ENCODE assay signal across 9 cellular contexts in the genomic region with DNA sequence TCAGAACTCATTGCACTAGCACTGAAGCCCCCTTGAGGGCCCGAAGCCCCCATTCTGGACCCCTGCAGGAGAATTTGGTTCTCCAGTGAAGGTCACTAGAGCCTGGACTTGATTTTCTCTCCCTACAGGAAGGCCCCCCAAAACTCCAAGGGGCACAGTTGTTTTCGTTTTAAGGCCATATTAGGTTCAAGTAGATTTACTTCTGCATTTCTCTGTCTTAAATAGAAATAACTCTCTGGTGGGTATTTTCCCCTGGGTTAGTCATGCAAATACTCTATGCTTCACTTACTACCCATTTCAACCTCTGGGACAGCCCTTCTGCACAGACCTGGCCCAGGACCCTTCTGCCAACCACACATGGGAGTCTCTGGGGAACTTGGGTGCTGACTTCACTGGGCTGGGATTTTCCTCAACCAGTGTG. TPM values are rescaled to one million over a fixed set of nuclear protein-coding genes. Genes with fewer than 3 reads are reported as not detected.
A peak's percentile ranks its signal among the peaks of the same experiment; 100 is the strongest.
DNase-seq lines count a peak whose midpoint lies in the region; ATAC-seq, FAIRE-seq and TF ChIP-seq lines count a peak whose summit lies in the region.
"Had no signal": no experiment of that assay in that cellular context is flagged by ENCODE, and none has a peak within 500 bp of the region (broad histone marks: within the 10 kb centered on the region; RNA-seq: fewer than 3 reads in every experiment).

No MANE protein-coding gene starts in this region.

- no peak overlapping the region for H2BK5ac ChIP-seq in mesenchymal stem cell (ENCODE audit: low read depth, low read length, poor library complexity, severe bottlenecking)

- 95% methylated on average over 1 of the region's 2 CpGs for WGBS in mesenchymal stem cell

- H3K79me2 ChIP-seq in SU-DHL-6 (ENCODE audit: insufficient read depth, low read length), result peaks cover 10% of the 10 kb centered on the region; the same call in 1 of the 2 replicates

- no peaks in the 10 kb centered on the region for H3K9me2 ChIP-seq in SU-DHL-6 (replicated peaks; ENCODE audit: insufficient read depth, low read length)

- no peak overlapping the region for H3K18ac ChIP-seq in mesenchymal stem cell (ENCODE audit: low read depth in 1 of 2, low read length in 2 of 2)

- no peak overlapping the region for H3K14ac ChIP-seq in mesenchymal stem cell (ENCODE audit: low read length in 2 of 2)

- H3K4me1 ChIP-seq in BE2C (no peaks in the 10 kb centered on the region), mesenchymal stem cell (ENCODE audit: control insufficient read depth, insufficient read depth, low read depth, low read length) (peaks cover 8% of the 10 kb centered on the region), kidney (ENCODE audit: control insufficient read depth in 1 of 2, insufficient read depth in 1 of 2, low read depth in 1 of 2, low read length in 2 of 2) (peaks cover 7 to 8% of the 10 kb centered on the region in 2 donors)

- no peak overlapping the region for H4K91ac ChIP-seq in mesenchymal stem cell (ENCODE audit: low read length)

- FAIRE-seq in kidney (lab: Jason Lieb, UNC), result no peak
- FAIRE-seq: endometrium had no signal

- no peaks in the 10 kb centered on the region for H3K27me3 ChIP-seq in BE2C
- no peaks in the 10 kb centered on the region for H3K27me3 ChIP-seq in SU-DHL-6 (ENCODE audit: low read length)
- no peaks in the 10 kb centered on the region for H3K27me3 ChIP-seq in mesenchymal stem cell (ENCODE audit: control insufficient read depth in 1 of 2, insufficient read depth in 1 of 2, low read length in 2 of 2)

- H3K9ac ChIP-seq in SU-DHL-6 (ENCODE audit: low read length), result peak overlapping the region; percentile 76
- H3K9ac ChIP-seq in mesenchymal stem cell (ENCODE audit: low read length), result peak overlapping the region; percentile 94
- peak overlapping the region in 1 of 2 donors; percentile 78 for H3K9ac ChIP-seq in kidney (ENCODE audit: low read length in 2 of 2)

- no peak overlapping the region for H2AFZ ChIP-seq in SU-DHL-6 (ENCODE audit: low read depth, low read length, severe bottlenecking)
- H2AFZ ChIP-seq in mesenchymal stem cell (ENCODE audit: low read depth, low read length), result no peak overlapping the region

- ATAC-seq in HG03066 (IDR thresholded peaks at IDR 0.05; ENCODE audit: low read depth, unreplicated experiment), result peak; percentile 56

- H3K36me3 ChIP-seq in BE2C (no peaks in the 10 kb centered on the region), SU-DHL-6 (ENCODE audit: low read length) (no peaks in the 10 kb centered on the region), mesenchymal stem cell (ENCODE audit: control insufficient read depth in 1 of 2, insufficient read depth in 2 of 2, low read depth in 1 of 2, low read length in 2 of 2) (no peaks in the 10 kb centered on the region), kidney (ENCODE audit: control insufficient read depth in 1 of 2, insufficient read depth in 2 of 2, low read length in 2 of 2) (no peaks in the 10 kb centered on the region)

- H3K9me3 ChIP-seq in BE2C, result no peaks in the 10 kb centered on the region
- no peaks in the 10 kb centered on the region for H3K9me3 ChIP-seq in SU-DHL-6 (ENCODE audit: insufficient read depth, low read length)
- no peaks in the 10 kb centered on the region for H3K9me3 ChIP-seq in mesenchymal stem cell (ENCODE audit: control insufficient read depth, low read length)
- no peaks in the 10 kb centered on the region for H3K9me3 ChIP-seq in kidney (ENCODE audit: control insufficient read depth in 1 of 2, low read length in 2 of 2)

- H2BK12ac ChIP-seq in mesenchymal stem cell (ENCODE audit: low read length in 2 of 2), result peak overlapping the region in 1 of 2 experiments; percentile 42

- peak overlapping the region; percentile 70; the same call in 1 of the 2 replicates for H3K4me3 ChIP-seq in BE2C (ENCODE audit: low read depth, low read length)
- H3K4me3 ChIP-seq in SU-DHL-6 (ENCODE audit: insufficient read depth, low read length, poor library complexity, severe bottlenecking), result peak overlapping the region; percentile 45
- H3K4me3 ChIP-seq in mesenchymal stem cell (ENCODE audit: insufficient read depth in 1 of 2, low read depth in 1 of 2, low read length in 2 of 2), result peak overlapping the region in 1 of 2 experiments; percentile 79
- H3K4me3 ChIP-seq in kidney (ENCODE audit: low read length in 2 of 2), result no peak overlapping the region

- no peak overlapping the region for H2BK120ac ChIP-seq in mesenchymal stem cell (ENCODE audit: low read depth, low read length)

- H3K23ac ChIP-seq in mesenchymal stem cell (ENCODE audit: low read length in 2 of 2), result no peak overlapping the region

- TF ChIP-seq POLR2A in GM18951 (IDR thresholded peaks at IDR 0.05; ENCODE audit: extremely low read depth, insufficient read depth, insufficient read length), result peak; percentile 41

- in situ Hi-C loops in GM18951 (cut with MboI; ENCODE audit: low sequenced_read_pairs, unreplicated experiment), result loop anchor here (5.0 to 25.0 kb wide), 2 partner anchors 137 to 347 kb away; no protein-coding TSS in a partner anchor

- no peaks in the 10 kb centered on the region for H3K79me1 ChIP-seq in mesenchymal stem cell (replicated peaks; ENCODE audit: low read length, poor library complexity, severe bottlenecking)

- peak overlapping the region; percentile 90 for H2AK5ac ChIP-seq in mesenchymal stem cell (ENCODE audit: low read length, severe bottlenecking)

- peaks cover 91% of the 10 kb centered on the region for H3F3A ChIP-seq in SU-DHL-6 (ENCODE audit: insufficient read depth)

- intact Hi-C loops in kidney (cut with DNase I), result loop anchor here (10.0 kb wide), 1 partner anchor 130 kb away; no protein-coding TSS in a partner anchor

- H2BK15ac ChIP-seq in mesenchymal stem cell (ENCODE audit: low read depth, poor library complexity, severe bottlenecking), result no peak overlapping the region

- H3K4me2 ChIP-seq in SU-DHL-6 (ENCODE audit: low read depth, low read length, poor library complexity, severe bottlenecking) (peak overlapping the region; percentile 93), mesenchymal stem cell (ENCODE audit: low read length, poor library complexity, severe bottlenecking) (peak overlapping the region; percentile 21)

- H3K4ac ChIP-seq in mesenchymal stem cell (ENCODE audit: low read depth in 1 of 2, low read length in 2 of 2), result no peak overlapping the region

- TF ChIP-seq CTCF in BE2C (IDR thresholded peaks at IDR 0.05; ENCODE audit: low read depth, low read length) (no peak), SU-DHL-6 (IDR thresholded peaks at IDR 0.05; ENCODE audit: insufficient read depth, low read length, poor library complexity, severe bottlenecking) (no peak), kidney (IDR thresholded peaks at IDR 0.05; ENCODE audit: borderline replicate concordance, extremely low read depth, insufficient read depth) (no peak)

- DNase-seq in BE2C, result no peak
- DNase-seq in mesenchymal stem cell, result peak; percentile 24
- DNase-seq in DMS79 treated with DMSO at 0.1 percent for 48 hours (lab: John Stamatoyannopoulos, UW), result no peak
- no peak for DNase-seq in SHP77 (lab: John Stamatoyannopoulos, UW)
- no peak for DNase-seq in kidney

- no peak overlapping the region for H4K8ac ChIP-seq in mesenchymal stem cell (ENCODE audit: low read length)

- H3K27ac ChIP-seq in SU-DHL-6 (ENCODE audit: low read depth, low read length), result peak overlapping the region; percentile 98
- H3K27ac ChIP-seq in mesenchymal stem cell (ENCODE audit: low read length, poor library complexity, severe bottlenecking), result peak overlapping the region; percentile 62
- no peak overlapping the region for H3K27ac ChIP-seq in kidney (ENCODE audit: low read depth in 2 of 2, low read length in 2 of 2)

- H4K20me1 ChIP-seq in SU-DHL-6 (ENCODE audit: low read depth, low read length), result no peaks in the 10 kb centered on the region

RNA-seq across cellular contexts. Expression of a gene that starts 41.6 kb away (rescaled TPM):
- polyA plus RNA-seq in BE2C (2012; ENCODE audit: insufficient read depth, insufficient read length, low read depth), result 4.9 TPM
- 7.5 TPM for polyA plus RNA-seq in mesenchymal stem cell (2013, experiment 1 of 2)
- 7.5 TPM for polyA plus RNA-seq in mesenchymal stem cell (2013, experiment 2 of 2)
- total RNA-seq in kidney, result 33.9 TPM
- 7.9 TPM for polyA plus RNA-seq in kidney (ENCODE audit: insufficient read depth, low read depth, low replicate concordance)

RNA-seq across cellular contexts. Expression of a gene that starts 48.8 kb away (rescaled TPM):
- polyA plus RNA-seq in BE2C (2012; ENCODE audit: insufficient read depth, insufficient read length, low read depth), result 6.5 TPM
- 22.1 TPM for polyA plus RNA-seq in mesenchymal stem cell (2013, experiment 1 of 2)
- polyA plus RNA-seq in mesenchymal stem cell (2013, experiment 2 of 2), result 22.7 TPM
- 61.0 TPM for total RNA-seq in kidney
- 11.1 TPM for polyA plus RNA-seq in kidney (ENCODE audit: insufficient read depth, low read depth, low replicate concordance)

Comparison
In these comparisons a context has a peak if more than half of its experiments do, and no peak if none do; other contexts are left out.
1. H3K4me3 ChIP-seq: peak in BE2C (single experiment) and SU-DHL-6 (single experiment); none in kidney (0 of 2).
2. H3K27ac ChIP-seq: peak in SU-DHL-6 (single experiment) and mesenchymal stem cell (single experiment); none in kidney (0 of 2).